In the genomic region with DNA sequence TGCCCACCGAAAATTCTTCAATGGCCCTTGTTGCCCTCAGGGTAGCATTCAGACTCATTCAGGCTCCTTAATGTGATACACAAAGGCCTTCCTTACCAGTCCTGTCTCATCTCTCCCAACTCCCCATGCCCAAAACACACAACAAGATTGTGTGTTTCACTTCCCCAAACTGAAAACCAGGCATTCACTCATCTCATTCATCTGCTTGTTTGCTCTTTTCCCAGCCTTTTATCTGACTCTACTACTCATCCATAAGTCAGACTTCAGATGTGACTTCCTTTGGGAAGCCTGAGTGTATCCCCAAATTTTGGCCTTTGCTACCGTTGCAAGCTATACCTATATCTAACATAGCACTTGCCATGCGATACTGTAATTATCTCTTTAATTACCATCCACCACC, we compare ENCODE assay signal across 19 cellular contexts. TPM values are rescaled to one million over a fixed set of nuclear protein-coding genes. Genes with fewer than 3 reads are reported as not detected.
DNase-seq lines count a peak whose midpoint lies in the region; ATAC-seq and TF ChIP-seq lines count a peak whose summit lies in the region.
"Had no signal": no experiment of that assay in that cellular context is flagged by ENCODE, and none has a peak within 500 bp of the region (broad histone marks: within the 10 kb centered on the region; RNA-seq: fewer than 3 reads in every experiment).

No MANE protein-coding gene starts in this region.

- H3K4me1 Mint-ChIP-seq in memory B cell (peaks cover 38% of the 10 kb centered on the region), endodermal cell (peaks cover 22% of the 10 kb centered on the region)
- H3K4me1 Mint-ChIP-seq: activated T-helper 17 cell treated with anti-CD3 and anti-CD28 coated beads, Interleukin-2, amount 50 U/mL, for 72 hours had no signal

- H3K36me3 ChIP-seq in DND-41 (ENCODE audit: insufficient read depth, low read length) (no peaks in the 10 kb centered on the region), OCI-LY3 (replicated peaks; ENCODE audit: low read depth, low read length) (no peaks in the 10 kb centered on the region), endodermal cell (ENCODE audit: control insufficient read depth, insufficient read depth, low read length) (no peaks in the 10 kb centered on the region), uterus (no peaks in the 10 kb centered on the region)
- H3K36me3 ChIP-seq: adrenal gland, MG63 had no signal

- H3K27me3 ChIP-seq in DND-41 (ENCODE audit: insufficient read depth, low read length, poor library complexity) (no peaks in the 10 kb centered on the region), OCI-LY3 (ENCODE audit: low read depth, low read length) (no peaks in the 10 kb centered on the region), endodermal cell (ENCODE audit: control insufficient read depth, insufficient read depth, low read length, poor library complexity, severe bottlenecking) (no peaks in the 10 kb centered on the region), uterus (no peaks in the 10 kb centered on the region)
- H3K27me3 ChIP-seq: adrenal gland, dorsolateral prefrontal cortex, MG63 had no signal

- no peaks in the 10 kb centered on the region for H4K20me1 ChIP-seq in DND-41 (ENCODE audit: insufficient read depth, low read length)
- H4K20me1 ChIP-seq in OCI-LY3 (ENCODE audit: insufficient read depth, low read length), result no peaks in the 10 kb centered on the region

- H3K4me3 ChIP-seq in DND-41 (ENCODE audit: low read depth in 1 of 2, low read length in 2 of 2) (peak overlapping the region in 1 of 2 experiments; percentile 7; a peak in 1 of 4 replicates), OCI-LY3 (ENCODE audit: low read length) (no peak overlapping the region), endodermal cell (ENCODE audit: low read length) (no peak overlapping the region), uterus (no peak overlapping the region)
- H3K4me3 ChIP-seq: adrenal gland, dorsolateral prefrontal cortex, MG63 had no signal

- H3K4me3 Mint-ChIP-seq in memory B cell, result peak overlapping the region; percentile 30
- no peak overlapping the region for H3K4me3 Mint-ChIP-seq in endodermal cell
- H3K4me3 Mint-ChIP-seq: activated T-helper 17 cell treated with anti-CD3 and anti-CD28 coated beads, Interleukin-2, amount 50 U/mL, for 72 hours had no signal

- peak overlapping the region; percentile 43; the same call in 1 of the 2 replicates for H3K4me2 ChIP-seq in DND-41 (ENCODE audit: insufficient read depth, low read length)
- peak overlapping the region; percentile 46 for H3K4me2 ChIP-seq in OCI-LY3 (ENCODE audit: low read length)

- H2AFZ ChIP-seq in DND-41 (ENCODE audit: low read depth, low read length), result 0 out of 2 replicates have a peak overlapping the region, but pooled peaks have one; percentile 41
- peak overlapping the region; percentile 52; the same call in 1 of the 2 replicates for H2AFZ ChIP-seq in OCI-LY3 (ENCODE audit: low read depth, low read length)

- intact Hi-C loops in posterior vena cava (cut with DNase I) (no loop called here), uterus (cut with DNase I; ENCODE audit: low total_unique reads) (no loop called here)

- DNase-seq in DND-41 (no peak), memory B cell (ENCODE audit: low spot score in 2 of 2) (no peak), NCI-H2107 (lab: John Stamatoyannopoulos, UW) (no peak), posterior vena cava (ENCODE audit: low spot score) (no peak), endodermal cell (no peak), uterus (no peak)
- DNase-seq: activated CD4-positive, CD25-positive, alpha-beta regulatory T cell treated with anti-CD3 and anti-CD28 coated beads, Interleukin-2, amount 50 U/mL, for 72 hours; adrenal gland; dorsolateral prefrontal cortex; left colon; MG63; NCI-H2029; NCI-H510A; occipital lobe; stimulated activated CD4-positive, alpha-beta T cell treated with anti-CD3 and anti-CD28 coated beads, Interleukin-1b, Interleukin-23, amount 100 ng/mL, for 48 hours; T-helper 9 cell had no signal

- no peaks in the 10 kb centered on the region for H3K36me3 Mint-ChIP-seq in memory B cell
- H3K36me3 Mint-ChIP-seq in endodermal cell (ENCODE audit: low read depth), result no peaks in the 10 kb centered on the region

- H3K4me1 ChIP-seq in DND-41 (ENCODE audit: insufficient read depth, low read length), result peaks cover 39% of the 10 kb centered on the region
- H3K4me1 ChIP-seq in OCI-LY3 (ENCODE audit: low read length), result peaks cover 49% of the 10 kb centered on the region
- peaks cover 6% of the 10 kb centered on the region for H3K4me1 ChIP-seq in endodermal cell (ENCODE audit: control insufficient read depth, insufficient read depth, low read length)
- H3K4me1 ChIP-seq in uterus, result no peaks in the 10 kb centered on the region
- H3K4me1 ChIP-seq: adrenal gland had no signal

- WGBS in endodermal cell (ENCODE audit: insufficient coverage in 1 of 2, insufficient read length in 1 of 2), 2 experiments, result 93 to 96% methylated on average over 1 to 3 of the region's 3 CpGs

- TF ChIP-seq CTCF in DND-41 (IDR thresholded peaks at IDR 0.05; ENCODE audit: borderline replicate concordance, extremely low read depth, low read length, poor library complexity, severe bottlenecking) (no peak), OCI-LY3 (IDR thresholded peaks at IDR 0.05; ENCODE audit: low read depth, low read length) (no peak), endodermal cell (conservative IDR thresholded peaks at IDR 0.05) (no peak), uterus (IDR thresholded peaks at IDR 0.05) (no peak)

- ATAC-seq in DND-41 (ENCODE audit: insufficient read depth, low read depth) (no peak), HG03442 (IDR thresholded peaks at IDR 0.05; ENCODE audit: unreplicated experiment) (peak; percentile 26), memory B cell (ENCODE audit: low read depth) (no peak)
- ATAC-seq: activated T-helper 17 cell treated with anti-CD3 and anti-CD28 coated beads, Interleukin-2, amount 50 U/mL, for 72 hours; left colon had no signal

- no peak for TF ChIP-seq POLR2A in uterus (IDR thresholded peaks at IDR 0.05)

- H3K27ac Mint-ChIP-seq in memory B cell, result peak overlapping the region; percentile 78
- H3K27ac Mint-ChIP-seq in endodermal cell, result no peak overlapping the region
- H3K27ac Mint-ChIP-seq: activated T-helper 17 cell treated with anti-CD3 and anti-CD28 coated beads, Interleukin-2, amount 50 U/mL, for 72 hours had no signal

- H3K9me3 Mint-ChIP-seq in memory B cell (peaks cover 2% of the 10 kb centered on the region), endodermal cell (no peaks in the 10 kb centered on the region)
- H3K9me3 Mint-ChIP-seq: activated T-helper 17 cell treated with anti-CD3 and anti-CD28 coated beads, Interleukin-2, amount 50 U/mL, for 72 hours had no signal

- H3K79me2 ChIP-seq in DND-41 (ENCODE audit: insufficient read depth, low read length) (no peaks in the 10 kb centered on the region), OCI-LY3 (ENCODE audit: low read length) (no peaks in the 10 kb centered on the region)

- H3K9ac ChIP-seq in DND-41 (ENCODE audit: low read depth, low read length) (peak overlapping the region; percentile 37), OCI-LY3 (ENCODE audit: low read length) (no peak overlapping the region), endodermal cell (ENCODE audit: extremely low read depth, low read length, poor library complexity, severe bottlenecking) (no peak overlapping the region)

- no peaks in the 10 kb centered on the region for H3K27me3 Mint-ChIP-seq in memory B cell
- no peaks in the 10 kb centered on the region for H3K27me3 Mint-ChIP-seq in endodermal cell (ENCODE audit: insufficient read depth)
- H3K27me3 Mint-ChIP-seq: activated T-helper 17 cell treated with anti-CD3 and anti-CD28 coated beads, Interleukin-2, amount 50 U/mL, for 72 hours had no signal

- H3K9me3 ChIP-seq in DND-41 (ENCODE audit: insufficient read depth, low read length, severe bottlenecking), result no peaks in the 10 kb centered on the region
- H3K9me3 ChIP-seq in OCI-LY3 (ENCODE audit: insufficient read depth, low read length), result no peaks in the 10 kb centered on the region
- no peaks in the 10 kb centered on the region for H3K9me3 ChIP-seq in endodermal cell (ENCODE audit: control insufficient read depth, low read length)
- no peaks in the 10 kb centered on the region for H3K9me3 ChIP-seq in uterus
- H3K9me3 ChIP-seq: adrenal gland, MG63 had no signal

- H3K27ac ChIP-seq in DND-41 (ENCODE audit: low read length) (peak overlapping the region; percentile 74), OCI-LY3 (ENCODE audit: low read length) (no peak overlapping the region), endodermal cell (ENCODE audit: low read depth, low read length) (no peak overlapping the region), uterus (no peak overlapping the region)
- H3K27ac ChIP-seq: adrenal gland, dorsolateral prefrontal cortex had no signal

RNA-seq across cellular contexts. Expression of a gene that starts 9.7 kb away (rescaled TPM):
- total RNA-seq in posterior vena cava, result 10 to 100 TPM; 23.5 to 23.6 TPM
- 100 to 1,000 TPM in 1 of 2 donors, 10 to 100 TPM in 1; 79.6 to 113 TPM for total RNA-seq in endodermal cell
- polyA plus RNA-seq in endodermal cell (2013, experiment 1 of 2), result 63.9 TPM
- polyA plus RNA-seq in endodermal cell (2013, experiment 2 of 2), result 64.5 TPM
- total RNA-seq in uterus, result 10 to 100 TPM; 13.1 to 93.5 (median 31.4) TPM
